8 cellular contexts compared by ENCODE assay signal in the genomic region with DNA sequence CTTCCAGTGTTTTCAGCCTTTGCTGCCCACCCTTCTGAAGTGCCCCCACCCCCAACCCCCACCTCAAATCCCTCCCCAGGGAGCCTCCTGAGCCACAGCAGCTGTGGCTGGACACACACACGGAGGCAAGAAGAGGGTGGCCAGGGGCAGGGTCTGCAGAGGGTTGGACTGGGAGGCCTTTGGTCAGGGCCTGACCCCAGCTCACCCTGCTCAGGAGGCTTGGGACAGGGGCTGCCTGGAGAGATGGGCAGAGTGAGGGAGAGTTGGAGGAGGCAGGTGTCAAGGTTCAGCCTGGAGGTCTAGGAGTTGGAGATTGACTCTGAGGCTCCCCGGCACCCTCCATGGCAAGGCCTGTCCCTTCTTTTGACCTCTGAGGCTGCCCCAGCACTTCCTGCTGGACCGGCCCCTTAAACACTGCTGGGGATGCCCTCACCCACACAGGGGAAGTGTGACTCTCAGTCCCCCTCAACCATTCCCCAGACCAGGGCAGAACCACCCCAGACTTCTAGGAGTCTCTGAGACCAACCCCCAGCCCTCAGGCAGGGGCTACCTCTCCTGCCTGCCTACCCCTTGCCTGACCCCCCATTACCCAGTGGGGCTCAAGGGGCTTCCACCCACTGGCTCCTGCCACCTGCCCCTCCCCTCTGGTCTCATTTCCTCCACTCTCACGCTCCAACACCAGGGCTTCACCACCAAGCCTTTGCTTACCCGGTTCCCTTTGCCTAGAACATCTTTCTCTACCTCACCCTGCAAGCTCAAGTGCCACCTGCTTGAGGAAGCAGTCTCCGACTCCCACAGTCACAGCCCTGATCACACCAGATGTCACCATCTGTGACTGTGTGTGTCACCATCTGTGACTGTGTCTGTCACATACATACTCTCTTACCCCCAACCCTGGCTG. TPM values are rescaled to one million over a fixed set of nuclear protein-coding genes. Genes with fewer than 3 reads are reported as not detected.
A peak's percentile ranks its signal among the peaks of the same experiment; 100 is the strongest.
DNase-seq lines count a peak whose midpoint lies in the region; ATAC-seq and TF ChIP-seq lines count a peak whose summit lies in the region.

No MANE protein-coding gene starts in this region.

- TF ChIP-seq POLR2A in ovary (IDR thresholded peaks at IDR 0.05), result no peak

- no peaks in the 10 kb centered on the region for H3K36me3 ChIP-seq in CD8-positive, alpha-beta memory T cell (ENCODE audit: insufficient read depth, low read length)
- no peaks in the 10 kb centered on the region for H3K36me3 ChIP-seq in ovary

- peak in 3 of 5 donors; percentile 13 to 47 (median 18) for DNase-seq in CD8-positive, alpha-beta memory T cell
- DNase-seq in cerebellar nuclear complex (lab: John Stamatoyannopoulos, UW) (peak; percentile 41 to 81), ovary (no peak), NCI-H2081 (lab: John Stamatoyannopoulos, UW) (no peak), HEK293T (ENCODE audit: extremely low spot score) (no peak), chondrocyte (ENCODE audit: low spot score) (no peak)

- no peaks in the 10 kb centered on the region for H3K9me3 Mint-ChIP-seq in CD8-positive, alpha-beta memory T cell
- no peaks in the 10 kb centered on the region for H3K9me3 Mint-ChIP-seq in chondrocyte (ENCODE audit: low read depth)

- TF ChIP-seq EP300 in ovary (IDR thresholded peaks at IDR 0.05), result no peak

- POLR2A ChIA-PET in CD8-positive, alpha-beta memory T cell (lab: Charles Lee), result no interaction called here
- POLR2A ChIA-PET in HEK293T (lab: Yijun Ruan, JAX), result no interaction called here

- H3K9me3 ChIP-seq in CD8-positive, alpha-beta memory T cell (ENCODE audit: low read length), result no peaks in the 10 kb centered on the region
- no peaks in the 10 kb centered on the region for H3K9me3 ChIP-seq in ovary

- TF ChIP-seq CTCF in ovary (IDR thresholded peaks at IDR 0.05) (no peak), chondrocyte (IDR thresholded peaks at IDR 0.05) (no peak)

- peaks cover 68% of the 10 kb centered on the region for H3K4me1 ChIP-seq in CD8-positive, alpha-beta memory T cell (ENCODE audit: insufficient read depth, low read length)
- H3K4me1 ChIP-seq in ovary (ENCODE audit: insufficient read depth), result no peaks in the 10 kb centered on the region

- ATAC-seq in GM19035 (IDR thresholded peaks at IDR 0.05; ENCODE audit: unreplicated experiment) (peak; percentile 46), HG03571 (IDR thresholded peaks at IDR 0.05; ENCODE audit: unreplicated experiment) (peak; percentile 41)

- WGBS in ovary, 3 donors, result 91 to 96% (median 92%) methylated on average over 5 to 6 of the region's 6 CpGs

- CTCF ChIA-PET in CD8-positive, alpha-beta memory T cell (lab: Charles Lee), result no interaction called here
- CTCF ChIA-PET in HEK293T (lab: Yijun Ruan, JAX), result no interaction called here

- no peaks in the 10 kb centered on the region for H3K27me3 Mint-ChIP-seq in CD8-positive, alpha-beta memory T cell
- H3K27me3 Mint-ChIP-seq in chondrocyte (ENCODE audit: low read depth), result no peaks in the 10 kb centered on the region

- peak overlapping the region; percentile 27 for H3K27ac ChIP-seq in CD8-positive, alpha-beta memory T cell (ENCODE audit: low read depth, low read length)
- H3K27ac ChIP-seq in ovary, result no peak overlapping the region

- H3K4me3 ChIP-seq in CD8-positive, alpha-beta memory T cell (ENCODE audit: low read length), result no peak overlapping the region
- H3K4me3 ChIP-seq in ovary, result no peak overlapping the region

- peak overlapping the region; percentile 81 to 100 (median 92) for H3K27ac Mint-ChIP-seq in CD8-positive, alpha-beta memory T cell
- no peak overlapping the region for H3K27ac Mint-ChIP-seq in chondrocyte (ENCODE audit: unreplicated experiment)

- H3K36me3 Mint-ChIP-seq in CD8-positive, alpha-beta memory T cell, result peaks cover 0 to 4% (median 0%) of the 10 kb centered on the region in 3 donors
- peaks cover 2% of the 10 kb centered on the region for H3K36me3 Mint-ChIP-seq in chondrocyte (ENCODE audit: low read depth)

- peaks cover 63 to 90% (median 72%) of the 10 kb centered on the region in 3 donors for H3K4me1 Mint-ChIP-seq in CD8-positive, alpha-beta memory T cell
- peaks cover 26% of the 10 kb centered on the region for H3K4me1 Mint-ChIP-seq in chondrocyte (ENCODE audit: low read depth)

- H3K27me3 ChIP-seq in CD8-positive, alpha-beta memory T cell (ENCODE audit: insufficient read depth, low read length, poor library complexity, severe bottlenecking), result no peaks in the 10 kb centered on the region
- H3K27me3 ChIP-seq in ovary, result no peaks in the 10 kb centered on the region

- H3K4me3 Mint-ChIP-seq in CD8-positive, alpha-beta memory T cell, result peak overlapping the region in 4 of 7 donors; percentile 1 to 55 (median 33)
- no peak overlapping the region for H3K4me3 Mint-ChIP-seq in chondrocyte (ENCODE audit: unreplicated experiment)

- intact Hi-C loops in ovary (cut with DNase I), result no loop called here

TF ChIP-seq in HEK293T, 16 proteins besides CTCF, POLR2A, EP300 and RAD21:
- TF ChIP-seq NFRKB (IDR thresholded peaks at IDR 0.05) (no peak), L3MBTL2 (conservative IDR thresholded peaks at IDR 0.05) (no peak), SUZ12 (IDR thresholded peaks at IDR 0.05) (no peak), ZNF384 (IDR thresholded peaks at IDR 0.05) (no peak), FOXA1 (IDR thresholded peaks at IDR 0.05) (no peak), ELF4 (IDR thresholded peaks at IDR 0.05) (no peak), ARNT (IDR thresholded peaks at IDR 0.05) (no peak), TARDBP (IDR thresholded peaks at IDR 0.05) (no peak), LEF1 (IDR thresholded peaks at IDR 0.05; ENCODE audit: borderline replicate concordance) (no peak)

RNA-seq across cellular contexts. Expression of a gene that starts 8.6 kb away (rescaled TPM):
- total RNA-seq in CD8-positive, alpha-beta memory T cell, result 10 to 100 TPM; 61.2 to 64.0 TPM
- polyA plus RNA-seq in CD8-positive, alpha-beta memory T cell, result 39.8 TPM
- 100 to 1,000 TPM in 1 of 7 donors, 10 to 100 TPM in 6; 62.1 to 162 (median 81.9) TPM for total RNA-seq in ovary
- polyA plus RNA-seq in ovary, result 10 to 100 TPM; 39.0 to 75.5 TPM
- 45.3 to 67.4 TPM (median 48.1 TPM) in 3 replicates for total RNA-seq in chondrocyte

RNA-seq across cellular contexts. Expression of a gene that starts 50.3 kb away (rescaled TPM):
- 10 to 100 TPM; 13.8 to 15.9 TPM for total RNA-seq in CD8-positive, alpha-beta memory T cell
- 21.8 TPM for polyA plus RNA-seq in CD8-positive, alpha-beta memory T cell
- total RNA-seq in ovary, result 10 to 100 TPM; 38.7 to 56.1 (median 46.3) TPM
- polyA plus RNA-seq in ovary, result 10 to 100 TPM; 36.8 to 41.0 TPM
- total RNA-seq in chondrocyte, result 58.8 to 81.0 TPM (median 79.4 TPM) in 3 replicates

Comparison
In these comparisons a context has a peak if more than half of its experiments do, and no peak if none do; other contexts are left out.
1. DNase-seq: peak in CD8-positive, alpha-beta memory T cell (3 of 5) and cerebellar nuclear complex (2 of 2); none in ovary (0 of 5), NCI-H2081 (0 of 2), HEK293T (single experiment) and chondrocyte (single experiment).